In the genomic region with DNA sequence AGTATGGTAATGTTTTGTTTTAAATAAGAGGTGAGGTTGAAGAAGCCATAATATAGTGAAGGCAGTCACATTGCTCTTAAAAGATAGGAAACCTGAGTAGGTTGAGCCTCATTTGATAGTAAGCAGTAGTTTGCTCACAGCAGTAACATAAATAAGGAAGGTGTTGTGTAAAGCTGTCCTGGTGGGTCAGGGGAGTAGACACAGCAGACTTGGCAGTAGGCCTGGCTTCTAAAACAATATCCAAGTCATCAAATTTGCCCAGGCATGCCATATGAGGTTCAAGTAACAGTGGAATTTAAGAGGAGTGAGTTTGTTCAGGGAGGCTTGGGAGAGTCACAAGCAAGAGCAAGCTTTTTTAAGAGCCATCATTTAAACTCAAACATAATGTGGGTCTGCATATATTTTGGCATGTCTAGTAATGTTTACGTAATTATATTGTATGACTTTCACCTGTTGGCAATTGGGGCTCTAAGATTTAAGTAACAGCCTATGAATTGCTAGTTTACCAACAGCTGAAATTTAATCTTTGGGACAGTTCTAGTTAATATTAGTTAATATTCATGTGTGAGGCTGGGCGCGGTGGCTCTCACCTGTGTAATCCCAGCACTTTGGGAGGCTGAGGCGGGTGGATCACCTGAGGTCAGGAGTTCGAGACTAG, we compare ENCODE assay signal across 9 cellular contexts. TPM values are rescaled to one million over a fixed set of nuclear protein-coding genes. Genes with fewer than 3 reads are reported as not detected.
DNase-seq lines count a peak whose midpoint lies in the region; ATAC-seq and TF ChIP-seq lines count a peak whose summit lies in the region.
"Had no signal": no experiment of that assay in that cellular context is flagged by ENCODE, and none has a peak within 500 bp of the region (broad histone marks: within the 10 kb centered on the region; RNA-seq: fewer than 3 reads in every experiment).

No MANE protein-coding gene starts in this region.

- CTCF ChIA-PET in activated CD8-positive, alpha-beta memory T cell treated with anti-CD3 and anti-CD28 coated beads, Interleukin-2, amount 10 ng/mL, durations not matched to agents 7 days and 5 days (lab: Charles Lee), result interaction anchor here (1.1 to 3.2 kb wide), 7 partner anchors 12 to 275 kb away, joined by 3 to 16 read pairs (median 6); partner anchors contain the start of gene SLC7A6

- H3K27me3 Mint-ChIP-seq in activated CD8-positive, alpha-beta memory T cell treated with anti-CD3 and anti-CD28 coated beads, Interleukin-2, amount 10 ng/mL, durations not matched to agents 7 days and 5 days, result no peaks in the 10 kb centered on the region
- no peaks in the 10 kb centered on the region for H3K27me3 Mint-ChIP-seq in stimulated activated memory B cell treated with anti-CD40 and anti-IgM and Interleukin-4, amounts not matched to agents 10 μg/mL and 1 μg/mL and 100 μg/mL, for 72 hours

- no peak for TF ChIP-seq POLR2A in erythroblast (IDR thresholded peaks at IDR 0.05; ENCODE audit: low read length)

- no peak for DNase-seq in activated CD8-positive, alpha-beta memory T cell treated with anti-CD3 and anti-CD28 coated beads, Interleukin-2, amount 10 ng/mL, durations not matched to agents 7 days and 5 days
- no peak for DNase-seq in activated CD8-positive, alpha-beta memory T cell treated with anti-CD3 and anti-CD28 coated beads, Interleukin-2, amount 50 U/mL, for 4 hours
- peak; percentile 58 for DNase-seq in NCI-H510A (lab: John Stamatoyannopoulos, UW)
- DNase-seq in erythroblast (lab: John Stamatoyannopoulos, UW), result peak; percentile 66 to 72
- no peak for DNase-seq in MV-4-11 (lab: John Stamatoyannopoulos, UW)
- DNase-seq in hypothalamus (lab: John Stamatoyannopoulos, UW), result no peak
- DNase-seq: left cardiac atrium had no signal

- no peak for ATAC-seq in activated CD8-positive, alpha-beta memory T cell treated with anti-CD3 and anti-CD28 coated beads, Interleukin-2, amount 10 ng/mL, durations not matched to agents 7 days and 5 days
- no peak for ATAC-seq in stimulated activated memory B cell treated with anti-CD40 and anti-IgM and Interleukin-4, amounts not matched to agents 10 μg/mL and 1 μg/mL and 100 μg/mL, for 72 hours
- ATAC-seq in GM21737 (IDR thresholded peaks at IDR 0.05; ENCODE audit: unreplicated experiment), result no peak

- peaks cover 66% of the 10 kb centered on the region for H3K4me1 Mint-ChIP-seq in activated CD8-positive, alpha-beta memory T cell treated with anti-CD3 and anti-CD28 coated beads, Interleukin-2, amount 10 ng/mL, durations not matched to agents 7 days and 5 days
- peaks cover 82% of the 10 kb centered on the region for H3K4me1 Mint-ChIP-seq in stimulated activated memory B cell treated with anti-CD40 and anti-IgM and Interleukin-4, amounts not matched to agents 10 μg/mL and 1 μg/mL and 100 μg/mL, for 72 hours

- H3K27ac Mint-ChIP-seq in activated CD8-positive, alpha-beta memory T cell treated with anti-CD3 and anti-CD28 coated beads, Interleukin-2, amount 10 ng/mL, durations not matched to agents 7 days and 5 days, result peak overlapping the region; percentile 64
- peak overlapping the region; percentile 86 for H3K27ac Mint-ChIP-seq in stimulated activated memory B cell treated with anti-CD40 and anti-IgM and Interleukin-4, amounts not matched to agents 10 μg/mL and 1 μg/mL and 100 μg/mL, for 72 hours

- no peak overlapping the region for H3K4me3 Mint-ChIP-seq in activated CD8-positive, alpha-beta memory T cell treated with anti-CD3 and anti-CD28 coated beads, Interleukin-2, amount 10 ng/mL, durations not matched to agents 7 days and 5 days
- no peak overlapping the region for H3K4me3 Mint-ChIP-seq in stimulated activated memory B cell treated with anti-CD40 and anti-IgM and Interleukin-4, amounts not matched to agents 10 μg/mL and 1 μg/mL and 100 μg/mL, for 72 hours

- no peaks in the 10 kb centered on the region for H3K9me3 Mint-ChIP-seq in activated CD8-positive, alpha-beta memory T cell treated with anti-CD3 and anti-CD28 coated beads, Interleukin-2, amount 10 ng/mL, durations not matched to agents 7 days and 5 days (ENCODE audit: low read depth)
- H3K9me3 Mint-ChIP-seq in stimulated activated memory B cell treated with anti-CD40 and anti-IgM and Interleukin-4, amounts not matched to agents 10 μg/mL and 1 μg/mL and 100 μg/mL, for 72 hours, result no peaks in the 10 kb centered on the region

- H3K36me3 Mint-ChIP-seq in activated CD8-positive, alpha-beta memory T cell treated with anti-CD3 and anti-CD28 coated beads, Interleukin-2, amount 10 ng/mL, durations not matched to agents 7 days and 5 days, result peaks cover 10% of the 10 kb centered on the region
- H3K36me3 Mint-ChIP-seq in stimulated activated memory B cell treated with anti-CD40 and anti-IgM and Interleukin-4, amounts not matched to agents 10 μg/mL and 1 μg/mL and 100 μg/mL, for 72 hours, result no peaks in the 10 kb centered on the region

RNA-seq across cellular contexts. Expression of gene NFATC3, which starts 6.6 kb away (rescaled TPM):
- 100 to 1,000 TPM; 176 to 183 TPM for total RNA-seq in activated CD8-positive, alpha-beta memory T cell treated with anti-CD3 and anti-CD28 coated beads, Interleukin-2, amount 10 ng/mL, durations not matched to agents 7 days and 5 days

Comparison
In these comparisons a context has a peak if more than half of its experiments do, and no peak if none do; other contexts are left out.
1. DNase-seq: peak in NCI-H510A (single experiment) and erythroblast (2 of 2); none in activated CD8-positive, alpha-beta memory T cell treated with anti-CD3 and anti-CD28 coated beads, Interleukin-2, amount 10 ng/mL, durations not matched to agents 7 days and 5 days (single experiment), activated CD8-positive, alpha-beta memory T cell treated with anti-CD3 and anti-CD28 coated beads, Interleukin-2, amount 50 U/mL, for 4 hours (single experiment), MV-4-11 (single experiment) and hypothalamus (0 of 51).